In the genomic region with DNA sequence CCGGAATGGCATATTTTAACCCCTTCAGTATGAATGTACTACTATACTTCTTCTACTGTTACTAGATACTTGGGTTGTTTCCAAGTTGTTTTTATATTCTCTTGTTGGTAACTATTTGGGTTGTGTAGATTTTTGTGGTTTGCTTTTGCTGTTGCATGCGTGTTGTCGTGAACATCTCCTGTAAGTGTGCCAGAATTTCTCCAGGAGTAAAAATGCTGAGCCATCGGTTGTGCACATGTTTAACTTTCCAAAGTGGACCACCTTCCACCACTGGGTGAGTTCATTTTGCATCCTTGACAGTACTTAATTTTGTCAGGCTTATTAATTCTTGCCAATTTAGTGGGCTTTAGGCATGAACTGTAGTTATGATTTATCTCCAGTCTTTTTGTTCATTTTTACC, we compare ENCODE assay signal across 1 cellular context.
TF ChIP-seq lines count a peak whose summit lies in the region.

No MANE protein-coding gene starts in this region.

TF ChIP-seq in K562, 482 proteins besides CTCF, POLR2A, EP300 and RAD21:
- TF ChIP-seq, protein P1, sequence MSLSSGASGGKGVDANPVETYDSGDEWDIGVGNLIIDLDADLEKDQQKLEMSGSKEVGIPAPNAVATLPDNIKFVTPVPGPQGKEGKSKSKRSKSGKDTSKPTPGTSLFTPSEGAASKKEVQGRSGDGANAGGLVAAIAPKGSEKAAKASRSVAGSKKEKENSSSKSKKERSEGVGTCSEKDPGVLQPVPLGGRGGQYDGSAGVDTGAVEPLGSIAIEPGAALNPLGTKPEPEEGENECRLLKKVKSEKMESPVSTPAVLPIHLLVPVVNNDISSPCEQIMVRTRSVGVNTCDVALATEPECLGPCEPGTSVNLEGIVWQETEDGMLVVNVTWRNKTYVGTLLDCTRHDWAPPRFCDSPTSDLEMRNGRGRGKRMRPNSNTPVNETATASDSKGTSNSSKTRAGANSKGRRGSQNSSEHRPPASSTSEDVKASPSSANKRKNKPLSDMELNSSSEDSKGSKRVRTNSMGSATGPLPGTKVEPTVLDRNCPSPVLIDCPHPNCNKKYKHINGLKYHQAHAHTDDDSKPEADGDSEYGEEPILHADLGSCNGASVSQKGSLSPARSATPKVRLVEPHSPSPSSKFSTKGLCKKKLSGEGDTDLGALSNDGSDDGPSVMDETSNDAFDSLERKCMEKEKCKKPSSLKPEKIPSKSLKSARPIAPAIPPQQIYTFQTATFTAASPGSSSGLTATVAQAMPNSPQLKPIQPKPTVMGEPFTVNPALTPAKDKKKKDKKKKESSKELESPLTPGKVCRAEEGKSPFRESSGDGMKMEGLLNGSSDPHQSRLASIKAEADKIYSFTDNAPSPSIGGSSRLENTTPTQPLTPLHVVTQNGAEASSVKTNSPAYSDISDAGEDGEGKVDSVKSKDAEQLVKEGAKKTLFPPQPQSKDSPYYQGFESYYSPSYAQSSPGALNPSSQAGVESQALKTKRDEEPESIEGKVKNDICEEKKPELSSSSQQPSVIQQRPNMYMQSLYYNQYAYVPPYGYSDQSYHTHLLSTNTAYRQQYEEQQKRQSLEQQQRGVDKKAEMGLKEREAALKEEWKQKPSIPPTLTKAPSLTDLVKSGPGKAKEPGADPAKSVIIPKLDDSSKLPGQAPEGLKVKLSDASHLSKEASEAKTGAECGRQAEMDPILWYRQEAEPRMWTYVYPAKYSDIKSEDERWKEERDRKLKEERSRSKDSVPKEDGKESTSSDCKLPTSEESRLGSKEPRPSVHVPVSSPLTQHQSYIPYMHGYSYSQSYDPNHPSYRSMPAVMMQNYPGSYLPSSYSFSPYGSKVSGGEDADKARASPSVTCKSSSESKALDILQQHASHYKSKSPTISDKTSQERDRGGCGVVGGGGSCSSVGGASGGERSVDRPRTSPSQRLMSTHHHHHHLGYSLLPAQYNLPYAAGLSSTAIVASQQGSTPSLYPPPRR (CRISPR knock-in tag; IDR thresholded peaks at IDR 0.05; ENCODE audit: borderline replicate concordance): no peak
- TF ChIP-seq CHD2 (IDR thresholded peaks at IDR 0.05; ENCODE audit: low read depth, low read length) (no peak), EHMT2 (IDR thresholded peaks at IDR 0.05) (no peak), PHTF2 (CRISPR knock-in tag; IDR thresholded peaks at IDR 0.05) (no peak), TFAM (CRISPR knock-in tag; conservative IDR thresholded peaks at IDR 0.05) (no peak), MAFG (tag; conservative IDR thresholded peaks at IDR 0.05) (0 out of 2 replicates have a peak, but pooled peaks have one; percentile 7), ZNF316 (IDR thresholded peaks at IDR 0.05) (peak; percentile 51), C11orf30 (IDR thresholded peaks at IDR 0.05; ENCODE audit: low read depth) (peak; percentile 52)
